In the genomic region with DNA sequence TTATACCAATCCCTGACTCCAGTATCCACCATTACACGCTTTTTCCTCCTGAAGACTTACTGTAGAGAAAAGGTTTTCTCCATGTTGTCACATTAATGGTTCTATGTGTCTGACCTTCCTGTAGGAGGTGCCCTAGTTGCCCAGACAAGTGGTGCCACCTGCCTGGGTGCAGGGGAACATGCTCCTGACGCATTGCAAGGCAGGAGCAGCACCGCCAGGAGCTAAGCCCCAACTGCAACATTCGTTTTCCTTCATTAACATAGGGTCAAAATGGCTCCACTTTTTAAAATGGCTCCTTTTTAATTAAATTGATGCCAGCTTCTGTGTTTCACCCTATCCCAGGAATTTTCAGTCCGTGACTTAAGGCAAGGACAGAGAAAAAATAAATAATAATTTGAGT, we compare ENCODE assay signal across 21 cellular contexts.
A peak's percentile ranks its signal among the peaks of the same experiment; 100 is the strongest.
DNase-seq lines count a peak whose midpoint lies in the region; ATAC-seq, FAIRE-seq and TF ChIP-seq lines count a peak whose summit lies in the region.
"Had no signal": no experiment of that assay in that cellular context is flagged by ENCODE, and none has a peak within 500 bp of the region (broad histone marks: within the 10 kb centered on the region; RNA-seq: fewer than 3 reads in every experiment).

No MANE protein-coding gene starts in this region.

- no peak overlapping the region for H3K27ac ChIP-seq in OCI-LY3 (ENCODE audit: low read length)
- H3K27ac ChIP-seq: breast epithelium, colonic mucosa, tibial nerve had no signal

- H3K4me1 ChIP-seq in OCI-LY3 (ENCODE audit: low read length) = peaks cover 30% of the 10 kb centered on the region
- H3K4me1 ChIP-seq: breast epithelium, colonic mucosa had no signal

- FAIRE-seq in H54 (lab: Jason Lieb, UNC) = no peak

- H4K20me1 ChIP-seq in OCI-LY3 (ENCODE audit: insufficient read depth, low read length) = no peaks in the 10 kb centered on the region

- H3K9me3 ChIP-seq in OCI-LY3 (ENCODE audit: insufficient read depth, low read length) = no peaks in the 10 kb centered on the region
- H3K9me3 ChIP-seq: breast epithelium, colonic mucosa, tibial nerve had no signal

- peak; percentile 16 for TF ChIP-seq CTCF in OCI-LY3 (IDR thresholded peaks at IDR 0.05; ENCODE audit: low read depth, low read length)

- no peak overlapping the region for H3K4me3 ChIP-seq in OCI-LY3 (ENCODE audit: low read length)
- H3K4me3 ChIP-seq: breast epithelium, colonic mucosa, tibial nerve had no signal

- no peak for ATAC-seq in GM18858 (IDR thresholded peaks at IDR 0.05; ENCODE audit: unreplicated experiment)
- ATAC-seq in HG03571 (IDR thresholded peaks at IDR 0.05; ENCODE audit: unreplicated experiment) = no peak

- H3K79me2 ChIP-seq in OCI-LY3 (ENCODE audit: low read length) = no peaks in the 10 kb centered on the region

- no peak overlapping the region for H3K4me2 ChIP-seq in OCI-LY3 (ENCODE audit: low read length)

- TF ChIP-seq POLR2A in H54 (IDR thresholded peaks at IDR 0.05; ENCODE audit: low read depth, low read length) = no peak

- H3K27me3 ChIP-seq in OCI-LY3 (ENCODE audit: low read depth, low read length) = no peaks in the 10 kb centered on the region
- H3K27me3 ChIP-seq: breast epithelium, colonic mucosa had no signal

- peak; percentile 30 for DNase-seq in D341Med (ENCODE audit: low spot score)
- peak; percentile 10 for DNase-seq in H54 (ENCODE audit: insufficient read length, low spot score)
- DNase-seq in iPS DF 4.7 (ENCODE audit: extremely low read depth, low spot score) = peak; percentile 11
- no peak for DNase-seq in activated CD4-positive, alpha-beta T cell treated with anti-CD3 and anti-CD28 coated beads, Interleukin-2, amount 50 U/mL, for 4 hours
- DNase-seq: activated CD4-positive, alpha-beta memory T cell treated with anti-CD3 and anti-CD28 coated beads for 36 hours; activated gamma-delta T cell treated with Interleukin-2 at 50 U/mL for 16 hours; activated T-cell treated with anti-CD3 and anti-CD28 coated beads for 4 hours; colonic mucosa; EL; HFFc6; MM.1S; NCI-H187; NCI-H345; nucleus accumbens; SHP77 treated with DMSO at 0.1 percent for 48 hours; stimulated activated CD4-positive, alpha-beta T cell treated with anti-CD3 and anti-CD28 coated beads, Interleukin-4, amount 100 ng/mL, for 24 hours had no signal

- peaks cover 2% of the 10 kb centered on the region for H3K36me3 ChIP-seq in OCI-LY3 (replicated peaks; ENCODE audit: low read depth, low read length)
- H3K36me3 ChIP-seq: breast epithelium, colonic mucosa, tibial nerve had no signal

- H3K9ac ChIP-seq in OCI-LY3 (ENCODE audit: low read length) = no peak overlapping the region

- no peak overlapping the region for H2AFZ ChIP-seq in OCI-LY3 (ENCODE audit: low read depth, low read length)

Comparison
In these comparisons a context has a peak if more than half of its experiments do, and no peak if none do; other contexts are left out.
1. DNase-seq: peak in D341Med (single experiment), H54 (single experiment) and iPS DF 4.7 (single experiment); none in activated CD4-positive, alpha-beta T cell treated with anti-CD3 and anti-CD28 coated beads, Interleukin-2, amount 50 U/mL, for 4 hours (0 of 2).